Comparison of ENCODE assay signal across 15 cellular contexts in genomic region chr18:9631814-9632496, GRCh38. TPM values are rescaled to one million over a fixed set of nuclear protein-coding genes. Genes with fewer than 3 reads are reported as not detected.
DNase-seq lines count a peak whose midpoint lies in the region; ATAC-seq and TF ChIP-seq lines count a peak whose summit lies in the region.
"Had no signal": no experiment of that assay in that cellular context is flagged by ENCODE, and none has a peak within 500 bp of the region (broad histone marks: within the 10 kb centered on the region; RNA-seq: fewer than 3 reads in every experiment).

No MANE protein-coding gene starts in this region.

- no peaks in the 10 kb centered on the region for H3K9me3 ChIP-seq in upper lobe of right lung

- no peaks in the 10 kb centered on the region for H3K36me3 ChIP-seq in upper lobe of right lung

- TF ChIP-seq CTCF in upper lobe of right lung (IDR thresholded peaks at IDR 0.05), result no peak

- H3K4me3 ChIP-seq in upper lobe of right lung, result no peak overlapping the region

- no peaks in the 10 kb centered on the region for H3K27me3 ChIP-seq in upper lobe of right lung

- no peak overlapping the region for H3K27ac ChIP-seq in upper lobe of right lung
- H3K27ac ChIP-seq: 22Rv1, parathyroid adenoma had no signal

- DNase-seq in DMS53 (lab: John Stamatoyannopoulos, UW) (peak; percentile 53), DMS53 treated with DMSO at 0.1 percent for 48 hours (lab: John Stamatoyannopoulos, UW; ENCODE audit: unreplicated experiment) (no peak), amniotic epithelial cell (ENCODE audit: low read depth) (peak; percentile 73), foreskin melanocyte (peak; percentile 63), upper lobe of right lung (no peak)
- DNase-seq: activated CD4-positive, alpha-beta memory T cell treated with anti-CD3 and anti-CD28 coated beads for 36 hours; activated naive CD8-positive, alpha-beta T cell treated with anti-CD3 and anti-CD28 coated beads for 36 hours; GDM1; islet precursor cell; NCI-H524 had no signal

- intact Hi-C loops in upper lobe of right lung (cut with DNase I), result no loop called here

- ATAC-seq in upper lobe of right lung (peak; percentile 59), HG02884 (IDR thresholded peaks at IDR 0.05; ENCODE audit: unreplicated experiment) (no peak), GM18861 (IDR thresholded peaks at IDR 0.05; ENCODE audit: unreplicated experiment) (no peak)
- no peak for ATAC-seq in activated CD4-positive, CD25-positive, alpha-beta regulatory T cell treated with anti-CD3 and anti-CD28 coated beads, Interleukin-2, amount 50 U/mL, for 24 hours

- no peaks in the 10 kb centered on the region for H3K4me1 ChIP-seq in upper lobe of right lung
- H3K4me1 ChIP-seq: parathyroid adenoma had no signal

RNA-seq across cellular contexts. Expression of gene PPP4R1, which starts 17.6 kb away (rescaled TPM):
- total RNA-seq in upper lobe of right lung, result 141 TPM

Comparison
In these comparisons a context has a peak if more than half of its experiments do, and no peak if none do; other contexts are left out.
1. DNase-seq: peak in DMS53 (single experiment), amniotic epithelial cell (single experiment) and foreskin melanocyte (single experiment); none in DMS53 treated with DMSO at 0.1 percent for 48 hours (single experiment) and upper lobe of right lung (single experiment).